Comparison of ENCODE assay signal across 9 cellular contexts in the genomic region with DNA sequence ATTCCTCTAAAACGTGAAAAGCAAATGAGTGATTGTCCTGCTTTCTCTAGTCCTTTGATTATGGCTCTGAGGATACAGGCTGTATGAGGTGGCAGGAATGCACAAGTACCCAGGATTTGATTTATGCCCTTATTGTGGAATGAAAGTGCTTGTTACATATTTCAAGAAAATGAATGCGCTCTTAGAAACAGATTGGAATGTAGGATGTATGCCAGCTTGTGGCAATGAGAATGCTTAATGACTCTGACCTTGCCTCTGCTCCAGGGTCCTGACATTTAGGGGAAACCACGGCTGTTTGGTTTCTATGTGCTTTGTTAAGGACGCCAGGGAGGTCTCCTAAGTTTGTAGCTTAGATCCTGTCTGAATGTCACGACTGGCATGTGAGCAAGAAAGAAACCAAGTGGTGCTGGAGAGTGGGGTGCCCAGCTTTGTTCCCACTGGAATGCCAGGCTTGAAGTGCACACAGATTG. TPM values are rescaled to one million over a fixed set of nuclear protein-coding genes. Genes with fewer than 3 reads are reported as not detected.
DNase-seq lines count a peak whose midpoint lies in the region; ATAC-seq, FAIRE-seq and TF ChIP-seq lines count a peak whose summit lies in the region.
"Had no signal": no experiment of that assay in that cellular context is flagged by ENCODE, and none has a peak within 500 bp of the region (broad histone marks: within the 10 kb centered on the region; RNA-seq: fewer than 3 reads in every experiment).

No MANE protein-coding gene starts in this region.

- H3K4me3 ChIP-seq in GM23338 (0 out of 2 replicates have a peak overlapping the region, but pooled peaks have one; percentile 97), SJSA1 (no peak overlapping the region), endothelial cell of umbilical vein (replicated peaks in 1 of 3; ENCODE audit: insufficient read depth in 1 of 3, low read depth in 1 of 3, low read length in 3 of 3) (no peak overlapping the region), skeletal muscle satellite cell (ENCODE audit: low read length) (peak overlapping the region; percentile 18)

- no peaks in the 10 kb centered on the region for H3K9me3 ChIP-seq in SJSA1 (replicated peaks)
- no peaks in the 10 kb centered on the region for H3K9me3 ChIP-seq in endothelial cell of umbilical vein (replicated peaks; ENCODE audit: control insufficient read depth, insufficient read depth, low read length)
- H3K9me3 ChIP-seq in skeletal muscle satellite cell (replicated peaks; ENCODE audit: low read length), result no peaks in the 10 kb centered on the region

- intact Hi-C loops in endothelial cell of umbilical vein (cut with micrococcal nuclease), result no loop called here

- CTCF ChIA-PET in endothelial cell of umbilical vein (lab: Charles Lee), result interaction anchor here (0.9 to 8.8 kb wide), 6 partner anchors 15 to 120 kb away, joined by 3 to 121 read pairs (median 6); a partner anchor contains a TSS

- peaks cover 53% of the 10 kb centered on the region for H3K79me2 ChIP-seq in GM23338 (replicated peaks; ENCODE audit: insufficient read depth)
- H3K79me2 ChIP-seq in endothelial cell of umbilical vein (ENCODE audit: control insufficient read depth, insufficient read depth, low read length), result peaks cover 45% of the 10 kb centered on the region

- no peak for FAIRE-seq in endothelial cell of umbilical vein (lab: Jason Lieb, UNC)

- peaks cover 90% of the 10 kb centered on the region for H3K36me3 Mint-ChIP-seq in GM23338 (ENCODE audit: low read depth)

- peaks cover 12% of the 10 kb centered on the region for H3K27me3 Mint-ChIP-seq in GM23338 (ENCODE audit: insufficient read depth, low read depth, poor library complexity)

- TF ChIP-seq POLR2A in endothelial cell of umbilical vein (IDR thresholded peaks at IDR 0.05; ENCODE audit: low read depth, low read length), result no peak

- H3K27ac ChIP-seq in GM23338 (ENCODE audit: low read depth) (peak overlapping the region; percentile 89), SJSA1 (peak overlapping the region; percentile 23), endothelial cell of umbilical vein (ENCODE audit: insufficient read depth, low read depth, low read length) (peak overlapping the region; percentile 82)

- peak overlapping the region; percentile 68 for H3K9ac ChIP-seq in endothelial cell of umbilical vein (replicated peaks; ENCODE audit: extremely low read depth, insufficient read depth, low read length)
- peak overlapping the region; percentile 53 for H3K9ac ChIP-seq in skeletal muscle satellite cell (ENCODE audit: low read depth, low read length)

- dilution Hi-C loops in endothelial cell of umbilical vein (cut with MboI; ENCODE audit: extremely low pct_ligation_motif_present, low sequenced_read_pairs), result no loop called here

- peaks cover 43% of the 10 kb centered on the region for H3K36me3 ChIP-seq in GM23338 (ENCODE audit: insufficient read depth)
- peaks cover 75% of the 10 kb centered on the region for H3K36me3 ChIP-seq in SJSA1
- peaks cover 5 to 7% of the 10 kb centered on the region in 2 experiments for H3K36me3 ChIP-seq in endothelial cell of umbilical vein (ENCODE audit: control insufficient read depth in 2 of 2, extremely low read depth in 1 of 2, insufficient read depth in 2 of 2, low read length in 2 of 2)
- peaks cover 48% of the 10 kb centered on the region for H3K36me3 ChIP-seq in skeletal muscle satellite cell (ENCODE audit: insufficient read depth, low read length)

- peak overlapping the region; percentile 96; the same call in 1 of the 2 replicates for H3K4me2 ChIP-seq in GM23338
- peak overlapping the region; percentile 97 for H3K4me2 ChIP-seq in endothelial cell of umbilical vein (ENCODE audit: insufficient read depth, low read length)
- H3K4me2 ChIP-seq in skeletal muscle satellite cell (ENCODE audit: low read length), result peak overlapping the region; percentile 91

- peaks cover 48% of the 10 kb centered on the region for H3K4me1 Mint-ChIP-seq in GM23338

- TF ChIP-seq CTCF in GM23338 (conservative IDR thresholded peaks at IDR 0.05; ENCODE audit: low read depth in 2 of 2) (no peak), endothelial cell of umbilical vein (IDR thresholded peaks at IDR 0.05; ENCODE audit: extremely low read depth in 1 of 2, insufficient read depth in 1 of 2, low read depth in 1 of 2, low read length in 2 of 2) (no peak)

- POLR2A ChIA-PET in endothelial cell of umbilical vein (lab: Charles Lee), result no interaction called here

- H3K27ac Mint-ChIP-seq in GM23338, result peak overlapping the region; percentile 46; the same call in 1 of the 2 replicates

- H2AFZ ChIP-seq in GM23338 (no peak overlapping the region), endothelial cell of umbilical vein (ENCODE audit: low read depth, low read length) (no peak overlapping the region)

- H4K20me1 ChIP-seq in GM23338 (replicated peaks; ENCODE audit: insufficient read depth) (peaks cover 45% of the 10 kb centered on the region), endothelial cell of umbilical vein (replicated peaks; ENCODE audit: control insufficient read depth, extremely low read depth, insufficient read depth, low read length) (no peaks in the 10 kb centered on the region)

- no peak for ATAC-seq in GM23338

- peak overlapping the region; percentile 37; the same call in 2 of the 3 replicates for H3K4me3 Mint-ChIP-seq in GM23338

- H3K9me1 ChIP-seq in endothelial cell of umbilical vein (replicated peaks; ENCODE audit: control insufficient read depth, extremely low read depth, insufficient read depth, low read length), result no peaks in the 10 kb centered on the region

- no peaks in the 10 kb centered on the region for H3K9me2 ChIP-seq in GM23338 (ENCODE audit: insufficient read depth)

- H3F3A ChIP-seq in GM23338 (replicated peaks; ENCODE audit: low read depth), result peaks cover 51% of the 10 kb centered on the region

- H3K4me1 ChIP-seq in GM23338 (ENCODE audit: insufficient read depth) (peaks cover 42% of the 10 kb centered on the region), SJSA1 (replicated peaks) (peaks cover 55% of the 10 kb centered on the region), endothelial cell of umbilical vein (ENCODE audit: control insufficient read depth, extremely low read depth, insufficient read depth, low read length) (peaks cover 47% of the 10 kb centered on the region), skeletal muscle satellite cell (ENCODE audit: control insufficient read depth, insufficient read depth, low read length) (peaks cover 55% of the 10 kb centered on the region)

- BruUV-seq in endothelial cell of umbilical vein (replicated peaks; lab: Mats Ljungman, UMichigan), result no TSS peak

- DNase-seq in GM23338 (ENCODE audit: low spot score), result no peak
- DNase-seq in SJSA1 (ENCODE audit: low read depth in 1 of 2, low spot score in 2 of 2), result peak; percentile 52 to 67
- DNase-seq in endothelial cell of umbilical vein (ENCODE audit: low read depth, low spot score), result peak; percentile 66
- DNase-seq in NCI-H510A (lab: John Stamatoyannopoulos, UW), result no peak
- DNase-seq in DMS79 treated with DMSO at 0.1 percent for 48 hours (lab: John Stamatoyannopoulos, UW), result no peak
- DNase-seq in KG1 (lab: John Stamatoyannopoulos, UW), result no peak
- DNase-seq: activated CD8-positive, alpha-beta memory T cell treated with anti-CD3 and anti-CD28 coated beads for 24 hours; NCI-H2029 treated with DMSO at 0.1 percent for 48 hours had no signal

- H3K27me3 ChIP-seq in GM23338 (ENCODE audit: insufficient read depth) (no peaks in the 10 kb centered on the region), SJSA1 (replicated peaks) (no peaks in the 10 kb centered on the region), endothelial cell of umbilical vein (ENCODE audit: control insufficient read depth in 2 of 2, insufficient read depth in 2 of 2, low read length in 2 of 2) (no peaks in the 10 kb centered on the region), skeletal muscle satellite cell (ENCODE audit: control insufficient read depth, insufficient read depth, low read length) (no peaks in the 10 kb centered on the region)

- no peaks in the 10 kb centered on the region for H3K9me3 Mint-ChIP-seq in GM23338

RNA-seq across cellular contexts. Expression of a gene that starts 22.0 kb away (rescaled TPM):
- total RNA-seq in GM23338 (2014; rRNA removed; shearing (Covaris generic)), result 0.38 and 0.50 TPM in 2 replicates
- polyA plus RNA-seq in GM23338 (2016; fragmentation: Nextera tagmentation; extraction: Ambion mirVana) (1.6 and 2.5 TPM in 2 replicates), endothelial cell of umbilical vein (not detected in 2 replicates)
- total RNA-seq in SJSA1 (2014; rRNA removed; shearing (Covaris generic)), result 0.13 TPM in 1 of 2 replicates, not detected in the other
- total RNA-seq in endothelial cell of umbilical vein, result not detected in 2 replicates
- not detected in 2 replicates for polyA plus RNA-seq in endothelial cell of umbilical vein (2011; cell fraction: cytosol; rRNA removed)
- polyA plus RNA-seq in endothelial cell of umbilical vein (2011; cell fraction: nucleus; rRNA removed), result 0.12 and 0.34 TPM in 2 replicates
- 0.26 TPM in 1 of 2 replicates, not detected in the other for polyA plus RNA-seq in endothelial cell of umbilical vein (2012)
- polyA minus RNA-seq in endothelial cell of umbilical vein, result not detected in 2 replicates
- not detected for polyA minus RNA-seq in endothelial cell of umbilical vein (2011; cell fraction: cytosol; rRNA and poly(A)+ RNA removed)
- not detected in 2 replicates for polyA minus RNA-seq in endothelial cell of umbilical vein (2011; cell fraction: nucleus; rRNA and poly(A)+ RNA removed)
- total RNA-seq in skeletal muscle satellite cell (2012; rRNA removed), result 0.22 and 1.0 TPM in 2 replicates

RNA-seq across cellular contexts. Expression of a gene that starts 23.8 kb away (rescaled TPM):
- 0.31 TPM in 1 of 2 replicates, not detected in the other for total RNA-seq in GM23338 (2014; rRNA removed; shearing (Covaris generic))
- polyA plus RNA-seq in GM23338 (2016; fragmentation: Nextera tagmentation; extraction: Ambion mirVana) (not detected in 2 replicates), endothelial cell of umbilical vein (0.59 and 0.76 TPM in 2 replicates)
- total RNA-seq in SJSA1 (2014; rRNA removed; shearing (Covaris generic)), result 0.84 TPM in 1 of 2 replicates, not detected in the other
- 0.69 and 1.7 TPM in 2 replicates for total RNA-seq in endothelial cell of umbilical vein
- 0.34 and 0.50 TPM in 2 replicates for polyA plus RNA-seq in endothelial cell of umbilical vein (2011; cell fraction: cytosol; rRNA removed)
- polyA plus RNA-seq in endothelial cell of umbilical vein (2011; cell fraction: nucleus; rRNA removed), result 0.63 and 0.90 TPM in 2 replicates
- 0.52 and 0.60 TPM in 2 replicates for polyA plus RNA-seq in endothelial cell of umbilical vein (2012)
- polyA minus RNA-seq in endothelial cell of umbilical vein, result 1.4 and 1.7 TPM in 2 replicates
- not detected for polyA minus RNA-seq in endothelial cell of umbilical vein (2011; cell fraction: cytosol; rRNA and poly(A)+ RNA removed)
- not detected in 2 replicates for polyA minus RNA-seq in endothelial cell of umbilical vein (2011; cell fraction: nucleus; rRNA and poly(A)+ RNA removed)
- 0.22 TPM in 1 of 2 replicates, not detected in the other for total RNA-seq in skeletal muscle satellite cell (2012; rRNA removed)

RNA-seq across cellular contexts. Expression of a gene that starts 24.3 kb away (rescaled TPM):
- 1.7 and 2.1 TPM in 2 replicates for total RNA-seq in GM23338 (2014; rRNA removed; shearing (Covaris generic))
- polyA plus RNA-seq in GM23338 (2016; fragmentation: Nextera tagmentation; extraction: Ambion mirVana), result 0.85 and 1.2 TPM in 2 replicates
- 4.4 and 5.2 TPM in 2 replicates for total RNA-seq in SJSA1 (2014; rRNA removed; shearing (Covaris generic))
- total RNA-seq in endothelial cell of umbilical vein, result 0.42 and 0.91 TPM in 2 replicates
- 0.22 and 0.51 TPM in 2 replicates for polyA plus RNA-seq in endothelial cell of umbilical vein
- 0.26 and 0.31 TPM in 2 replicates for polyA plus RNA-seq in endothelial cell of umbilical vein (2011; cell fraction: cytosol; rRNA removed)
- polyA plus RNA-seq in endothelial cell of umbilical vein (2011; cell fraction: nucleus; rRNA removed), result 0.13 TPM in 1 of 2 replicates, not detected in the other
- polyA plus RNA-seq in endothelial cell of umbilical vein (2012), result 0.23 and 1.4 TPM in 2 replicates
- 0.08 and 0.36 TPM in 2 replicates for polyA minus RNA-seq in endothelial cell of umbilical vein
- not detected for polyA minus RNA-seq in endothelial cell of umbilical vein (2011; cell fraction: cytosol; rRNA and poly(A)+ RNA removed)
- polyA minus RNA-seq in endothelial cell of umbilical vein (2011; cell fraction: nucleus; rRNA and poly(A)+ RNA removed), result not detected in 2 replicates
- 12.7 and 12.9 TPM in 2 replicates for total RNA-seq in skeletal muscle satellite cell (2012; rRNA removed)

Comparison
In these comparisons a context has a peak if more than half of its experiments do, and no peak if none do; other contexts are left out.
1. DNase-seq: peak in SJSA1 (2 of 2) and endothelial cell of umbilical vein (single experiment); none in GM23338 (single experiment), NCI-H510A (single experiment), DMS79 treated with DMSO at 0.1 percent for 48 hours (single experiment) and KG1 (single experiment).
2. H3K27ac ChIP-seq: peak in every context shown above with its lines; median percentile 89 in GM23338; 82 in endothelial cell of umbilical vein; 23 in SJSA1.
3. H3K4me3 ChIP-seq: peak in GM23338 (single experiment) and skeletal muscle satellite cell (single experiment); none in SJSA1 (single experiment) and endothelial cell of umbilical vein (0 of 3).
4. Peak in every context shown above with its lines, with median percentiles within 50 percentile points of each other: H3K4me2 ChIP-seq.